ENCODE assay signal across 18 cellular contexts in genomic region chr2:86786001-86786536, GRCh38. TPM values are rescaled to one million over a fixed set of nuclear protein-coding genes. Genes with fewer than 3 reads are reported as not detected.
DNase-seq lines count a peak whose midpoint lies in the region; ATAC-seq, FAIRE-seq and TF ChIP-seq lines count a peak whose summit lies in the region.
"Had no signal": no experiment of that assay in that cellular context is flagged by ENCODE, and none has a peak within 500 bp of the region (broad histone marks: within the 10 kb centered on the region; RNA-seq: fewer than 3 reads in every experiment).

No MANE protein-coding gene starts in this region.

- H3K36me3 ChIP-seq in KOPT-K1 (ENCODE audit: insufficient read depth, low read length) (peaks cover 16% of the 10 kb centered on the region), HepG2 (replicated peaks in 1 of 2; ENCODE audit: control insufficient read depth in 1 of 2, insufficient read depth in 2 of 2, low read length in 2 of 2) (no peaks in the 10 kb centered on the region), heart left ventricle (no peaks in the 10 kb centered on the region)

- H3K4me1 ChIP-seq in HepG2 (ENCODE audit: insufficient read depth, low read length) (peaks cover 3% of the 10 kb centered on the region; the same call in 1 of the 2 replicates), heart left ventricle (peaks cover 0 to 39% (median 29%) of the 10 kb centered on the region in 12 donors)

- no TSS peak for BruUV-seq in HepG2 (replicated peaks; lab: Mats Ljungman, UMichigan)

- TF ChIP-seq POLR2A in HepG2 (IDR thresholded peaks at IDR 0.05; ENCODE audit: insufficient read depth in 1 of 2, low read depth in 2 of 2, low read length in 2 of 2): no peak
- no peak for TF ChIP-seq POLR2A in heart left ventricle (IDR thresholded peaks at IDR 0.05)

- in situ Hi-C loops in HepG2 (cut with HindIII; ENCODE audit: extremely low pct_ligation_motif_present, low pct_unique_long_range_greater_than_20kb): no loop called here

- intact Hi-C loops in HepG2 (cut with micrococcal nuclease; ENCODE audit: unreplicated experiment) (no loop called here), heart left ventricle (cut with DNase I) (no loop called here)

- H4K20me1 ChIP-seq in HepG2 (ENCODE audit: insufficient read depth, low read length): no peaks in the 10 kb centered on the region

- DNase-seq in activated T-cell treated with anti-CD3 and anti-CD28 coated beads, Interleukin-2, amount 50 U/mL, for 1 hour: peak; percentile 57
- DNase-seq in HepG2 (ENCODE audit: low spot score) (no peak), hepatic stellate cell (ENCODE audit: low spot score) (no peak), heart left ventricle (no peak), NCI-H748 (lab: John Stamatoyannopoulos, UW; ENCODE audit: unreplicated experiment) (no peak)
- peak; percentile 67 for DNase-seq in stimulated activated naive CD8-positive, alpha-beta T cell treated with anti-CD3 and anti-CD28 coated beads, Interleukin-15, Interleukin-2, amounts not matched to agents 100 U/mL and 50 U/mL, for 24 hours
- DNase-seq: activated CD4-positive, alpha-beta T cell treated with anti-CD3 and anti-CD28 coated beads for 1 hour; amygdala; cerebellar nuclear complex; effector memory CD4-positive, alpha-beta T cell; head of caudate nucleus; mammary epithelial cell; NCI-H146; NCI-H774; PC-9; stimulated activated CD4-positive, alpha-beta T cell treated with anti-CD3 and anti-CD28 coated beads, Interleukin-4, amount 100 ng/mL, for 4 hours had no signal

- no peaks in the 10 kb centered on the region for H3K79me2 ChIP-seq in HepG2 (ENCODE audit: insufficient read depth, low read length)

- peak overlapping the region; percentile 52 for H3K27ac ChIP-seq in KOPT-K1 (ENCODE audit: low read depth, low read length, poor library complexity, severe bottlenecking)
- no peak overlapping the region for H3K27ac ChIP-seq in HepG2 (ENCODE audit: extremely low read length, insufficient read depth, low read length)
- no peak overlapping the region for H3K27ac ChIP-seq in heart left ventricle
- H3K27ac ChIP-seq: PC-9 had no signal

- ATAC-seq in HepG2 (no peak), heart left ventricle (no peak)
- ATAC-seq in stimulated activated naive CD8-positive, alpha-beta T cell treated with anti-CD3 and anti-CD28 coated beads, Interleukin-15, Interleukin-2, amounts not matched to agents 100 U/mL and 50 U/mL, for 24 hours: peak; percentile 66

- CTCF ChIA-PET in HepG2 (lab: Yijun Ruan, JAX; ENCODE audit: low intra/inter-chr PET ratio, low total read pairs): no interaction called here

- POLR2A ChIA-PET in HepG2 (lab: Yijun Ruan, JAX): no interaction called here

- no peak overlapping the region for H3K9ac ChIP-seq in HepG2 (ENCODE audit: insufficient read depth, low read depth, low read length)

- TF ChIP-seq RAD21 in HepG2 (CRISPR knock-in tag; IDR thresholded peaks at IDR 0.05): no peak

- no peak overlapping the region for H3K4me3 ChIP-seq in HepG2 (replicated peaks in 1 of 3; ENCODE audit: insufficient read depth in 1 of 3, low read depth in 2 of 3, low read length in 3 of 3)
- no peak overlapping the region for H3K4me3 ChIP-seq in heart left ventricle
- H3K4me3 ChIP-seq: PC-9 had no signal

- H3K4me2 ChIP-seq in HepG2 (ENCODE audit: low read depth, low read length): no peak overlapping the region
- H3K4me2 ChIP-seq: PC-9 had no signal

- H2AFZ ChIP-seq in HepG2 (ENCODE audit: low read length): no peak overlapping the region
- H2AFZ ChIP-seq: PC-9 had no signal

- TF ChIP-seq CTCF in HepG2 (CRISPR knock-in tag; IDR thresholded peaks at IDR 0.05) (no peak), heart left ventricle (IDR thresholded peaks at IDR 0.05) (no peak)

- WGBS in HepG2 (ENCODE audit: low lambda C conversion rate): 43% methylated on average over 10 of the region's 10 CpGs
- 59 to 64% (median 62%) methylated on average over 8 to 10 of the region's 10 CpGs for WGBS in heart left ventricle, 4 donors

- H3K9me3 ChIP-seq in KOPT-K1 (ENCODE audit: insufficient read depth, low read length, poor library complexity, severe bottlenecking): no peaks in the 10 kb centered on the region
- no peaks in the 10 kb centered on the region for H3K9me3 ChIP-seq in HepG2 (ENCODE audit: low read length)
- no peaks in the 10 kb centered on the region for H3K9me3 ChIP-seq in heart left ventricle

- no peak for FAIRE-seq in HepG2 (lab: Jason Lieb, UNC)

- H3K27me3 ChIP-seq in HepG2 (ENCODE audit: control insufficient read depth in 1 of 2, insufficient read depth in 2 of 2, low read length in 2 of 2) (peaks cover 3 to 43% of the 10 kb centered on the region in 2 experiments; a peak in 4 of 5 replicates), heart left ventricle (peaks cover 6 to 30% (median 23%) of the 10 kb centered on the region in 9 donors)

- TF ChIP-seq EP300 in HepG2 (IDR thresholded peaks at IDR 0.05; ENCODE audit: low read depth in 2 of 2, low read length in 2 of 2) (no peak), HepG2 (CRISPR knock-in tag; IDR thresholded peaks at IDR 0.05; ENCODE audit: borderline replicate concordance) (no peak)

TF ChIP-seq in HepG2, 621 proteins besides CTCF, POLR2A, EP300 and RAD21:
- TF ChIP-seq ZNF138 (CRISPR knock-in tag; IDR thresholded peaks at IDR 0.05; ENCODE audit: low read depth) (no peak), ATF7 (IDR thresholded peaks at IDR 0.05) (peak; percentile 91), ATF7 (CRISPR knock-in tag; IDR thresholded peaks at IDR 0.05) (no peak), CREB1 (IDR thresholded peaks at IDR 0.05) (peak; percentile 90), CREB1 (CRISPR knock-in tag; IDR thresholded peaks at IDR 0.05) (no peak)

RNA-seq across cellular contexts. Expression of gene CD8A, which starts 4.6 kb away (rescaled TPM):
- total RNA-seq in HepG2 (2016; rRNA removed; fragmentation: Illumina TruSeq; extraction: Trizol): not detected in 2 replicates
- not detected in 2 replicates for total RNA-seq in HepG2 (2016; cell fraction: cytosol; rRNA removed; fragmentation: Illumina TruSeq; extraction: Trizol; ENCODE audit: low read depth)
- 0.10 TPM in 1 of 2 replicates, not detected in the other for total RNA-seq in HepG2 (2016; cell fraction: insoluble cytoplasmic fraction; rRNA removed; fragmentation: Illumina TruSeq; extraction: Trizol)
- total RNA-seq in HepG2 (2016; cell fraction: membrane; rRNA removed; fragmentation: Illumina TruSeq; extraction: Trizol): 0.06 TPM in 1 of 2 replicates, not detected in the other
- total RNA-seq in HepG2 (2016; cell fraction: nucleus; rRNA removed; fragmentation: Illumina TruSeq; extraction: Trizol): not detected in 2 replicates
- 0.09 TPM in 2 replicates for polyA plus RNA-seq in HepG2 (2011; rRNA removed)
- polyA plus RNA-seq in HepG2 (2011; cell fraction: cytosol; rRNA removed): 0.05 and 0.09 TPM in 2 replicates
- 0.09 and 0.13 TPM in 2 replicates for polyA plus RNA-seq in HepG2 (2011; cell fraction: nucleus; rRNA removed)
- polyA plus RNA-seq in HepG2 (2012): 0.04 and 0.23 TPM in 2 replicates
- polyA plus RNA-seq in HepG2 (2016; cell fraction: cytosol; fragmentation: Illumina TruSeq; extraction: Trizol; ENCODE audit: low read depth): not detected in 2 replicates
- 0.10 TPM in 1 of 2 replicates, not detected in the other for polyA plus RNA-seq in HepG2 (2016; cell fraction: insoluble cytoplasmic fraction; fragmentation: Illumina TruSeq; extraction: Trizol; ENCODE audit: low read depth)
- polyA plus RNA-seq in HepG2 (2016; cell fraction: membrane; fragmentation: Illumina TruSeq; extraction: Trizol; ENCODE audit: low read depth): not detected in 2 replicates
- polyA plus RNA-seq in HepG2 (2016; cell fraction: nucleus; fragmentation: Illumina TruSeq; extraction: Trizol; ENCODE audit: insufficient read depth, low read depth): not detected in 2 replicates
- polyA minus RNA-seq in HepG2 (2011; rRNA and poly(A)+ RNA removed; ENCODE audit: low replicate concordance): not detected in 2 replicates
- not detected in 2 replicates for polyA minus RNA-seq in HepG2 (2011; cell fraction: cytosol; rRNA and poly(A)+ RNA removed)
- not detected in 2 replicates for polyA minus RNA-seq in HepG2 (2011; cell fraction: nucleus; rRNA and poly(A)+ RNA removed)
- total RNA-seq in heart left ventricle: 10 to 100 TPM in 1 of 9 donors, 1 to 10 TPM in 1, under 1 TPM in 6, not detected in 1; 0.24 to 11.1 (median 0.43) TPM
- under 1 TPM; 0.33 to 0.65 TPM for polyA plus RNA-seq in heart left ventricle
- total RNA-seq: HT1080 had no signal

Comparison
In these comparisons a context has a peak if more than half of its experiments do, and no peak if none do; other contexts are left out.
1. DNase-seq: peak in activated T-cell treated with anti-CD3 and anti-CD28 coated beads, Interleukin-2, amount 50 U/mL, for 1 hour (single experiment) and stimulated activated naive CD8-positive, alpha-beta T cell treated with anti-CD3 and anti-CD28 coated beads, Interleukin-15, Interleukin-2, amounts not matched to agents 100 U/mL and 50 U/mL, for 24 hours (single experiment); none in HepG2 (single experiment), hepatic stellate cell (single experiment), heart left ventricle (0 of 5) and NCI-H748 (single experiment).